In genomic region chr17:82215095-82215971, GRCh38 we compare ENCODE assay signal across 9 cellular contexts. TPM values are rescaled to one million over a fixed set of nuclear protein-coding genes. Genes with fewer than 3 reads are reported as not detected.
DNase-seq lines count a peak whose midpoint lies in the region; ATAC-seq and TF ChIP-seq lines count a peak whose summit lies in the region.
"Had no signal": no experiment of that assay in that cellular context is flagged by ENCODE, and none has a peak within 500 bp of the region (broad histone marks: within the 10 kb centered on the region; RNA-seq: fewer than 3 reads in every experiment).

No MANE protein-coding gene starts in this region.

- peak overlapping the region; percentile 28; the same call in 1 of the 2 replicates for H3K4me3 Mint-ChIP-seq in HFFc6
- peak overlapping the region; percentile 22 for H3K4me3 Mint-ChIP-seq in activated naive CD8-positive, alpha-beta T cell treated with anti-CD3 and anti-CD28 coated beads, Interleukin-2, amount 10 ng/mL, durations not matched to agents 7 days and 5 days
- peak overlapping the region in 5 of 10 donors; percentile 37 to 74 (median 47) for H3K4me3 Mint-ChIP-seq in naive thymus-derived CD8-positive, alpha-beta T cell

- DNase-seq in CD1c-positive myeloid dendritic cell (ENCODE audit: extremely low spot score) (peak; percentile 78), HFFc6 (no peak), NCI-H2171 (lab: John Stamatoyannopoulos, UW) (no peak), germinal center (ENCODE audit: low spot score) (no peak)
- DNase-seq in activated naive CD8-positive, alpha-beta T cell treated with anti-CD3 and anti-CD28 coated beads, Interleukin-2, amount 10 ng/mL, durations not matched to agents 7 days and 5 days: peak; percentile 40
- DNase-seq in naive thymus-derived CD8-positive, alpha-beta T cell: no peak
- no peak for DNase-seq in stimulated activated naive CD8-positive, alpha-beta T cell treated with anti-CD3 and anti-CD28 coated beads, Interleukin-15, Interleukin-2, amounts not matched to agents 100 U/mL and 50 U/mL, for 24 hours
- DNase-seq: activated CD4-positive, alpha-beta T cell treated with anti-CD3 and anti-CD28 coated beads for 48 hours had no signal

- no peaks in the 10 kb centered on the region for H3K9me3 Mint-ChIP-seq in HFFc6
- no peaks in the 10 kb centered on the region for H3K9me3 Mint-ChIP-seq in activated naive CD8-positive, alpha-beta T cell treated with anti-CD3 and anti-CD28 coated beads, Interleukin-2, amount 10 ng/mL, durations not matched to agents 7 days and 5 days
- H3K9me3 Mint-ChIP-seq in naive thymus-derived CD8-positive, alpha-beta T cell: no peaks in the 10 kb centered on the region

- H3K4me1 Mint-ChIP-seq in HFFc6 (ENCODE audit: low read depth): peaks cover 58% of the 10 kb centered on the region
- H3K4me1 Mint-ChIP-seq in activated naive CD8-positive, alpha-beta T cell treated with anti-CD3 and anti-CD28 coated beads, Interleukin-2, amount 10 ng/mL, durations not matched to agents 7 days and 5 days: peaks cover 22% of the 10 kb centered on the region
- H3K4me1 Mint-ChIP-seq in naive thymus-derived CD8-positive, alpha-beta T cell: peaks cover 6 to 42% (median 31%) of the 10 kb centered on the region in 4 donors

- peaks cover 11% of the 10 kb centered on the region for H3K27me3 Mint-ChIP-seq in HFFc6 (ENCODE audit: insufficient read depth)
- H3K27me3 Mint-ChIP-seq in activated naive CD8-positive, alpha-beta T cell treated with anti-CD3 and anti-CD28 coated beads, Interleukin-2, amount 10 ng/mL, durations not matched to agents 7 days and 5 days: no peaks in the 10 kb centered on the region
- H3K27me3 Mint-ChIP-seq in naive thymus-derived CD8-positive, alpha-beta T cell: no peaks in the 10 kb centered on the region

- H3K27ac Mint-ChIP-seq in HFFc6: peak overlapping the region; percentile 98
- peak overlapping the region; percentile 70 for H3K27ac Mint-ChIP-seq in activated naive CD8-positive, alpha-beta T cell treated with anti-CD3 and anti-CD28 coated beads, Interleukin-2, amount 10 ng/mL, durations not matched to agents 7 days and 5 days
- peak overlapping the region in 8 of 10 donors; percentile 52 to 74 (median 68) for H3K27ac Mint-ChIP-seq in naive thymus-derived CD8-positive, alpha-beta T cell

- no peak for TF ChIP-seq CTCF in HFFc6 (IDR thresholded peaks at IDR 0.05)

- ATAC-seq in activated naive CD8-positive, alpha-beta T cell treated with anti-CD3 and anti-CD28 coated beads, Interleukin-2, amount 10 ng/mL, durations not matched to agents 7 days and 5 days (ENCODE audit: low read depth): no peak
- no peak for ATAC-seq in naive thymus-derived CD8-positive, alpha-beta T cell
- no peak for ATAC-seq in GM18511 (IDR thresholded peaks at IDR 0.05; ENCODE audit: unreplicated experiment)
- ATAC-seq in stimulated activated naive CD8-positive, alpha-beta T cell treated with anti-CD3 and anti-CD28 coated beads, Interleukin-15, Interleukin-2, amounts not matched to agents 100 U/mL and 50 U/mL, for 24 hours: no peak

- no peaks in the 10 kb centered on the region for H3K36me3 Mint-ChIP-seq in HFFc6 (ENCODE audit: low read depth)
- no peaks in the 10 kb centered on the region for H3K36me3 Mint-ChIP-seq in activated naive CD8-positive, alpha-beta T cell treated with anti-CD3 and anti-CD28 coated beads, Interleukin-2, amount 10 ng/mL, durations not matched to agents 7 days and 5 days
- H3K36me3 Mint-ChIP-seq in naive thymus-derived CD8-positive, alpha-beta T cell: no peaks in the 10 kb centered on the region

- POLR2A ChIA-PET in activated naive CD8-positive, alpha-beta T cell treated with anti-CD3 and anti-CD28 coated beads, Interleukin-2, amount 10 ng/mL, durations not matched to agents 7 days and 5 days (lab: Charles Lee): interaction anchor here (1.0 to 3.0 kb wide), 2 partner anchors 14 to 21 kb away, joined by 3 to 16 read pairs; partner anchors contain the start of gene SLC16A3
- POLR2A ChIA-PET in naive thymus-derived CD8-positive, alpha-beta T cell (lab: Charles Lee): interaction anchor here (1.3 to 5.4 kb wide), 2 partner anchors 9 to 14 kb away, joined by 3 to 33 read pairs; no protein-coding TSS in a partner anchor

RNA-seq across cellular contexts. Expression of gene CCDC57, which starts 2.7 kb away (rescaled TPM):
- 10 to 100 TPM; 12.8 to 15.6 (median 13.6) TPM for total RNA-seq in HFFc6 (2021; fragmentation: NEBNext Ultra II Directional; extraction: Animal tissue kit (Norgen Biotek cat#: 25700))
- 10 to 100 TPM; 79.5 to 81.7 TPM for total RNA-seq in activated naive CD8-positive, alpha-beta T cell treated with anti-CD3 and anti-CD28 coated beads, Interleukin-2, amount 10 ng/mL, durations not matched to agents 7 days and 5 days
- total RNA-seq in naive thymus-derived CD8-positive, alpha-beta T cell: 10 to 100 TPM; 72.9 to 80.0 TPM
- polyA plus RNA-seq in naive thymus-derived CD8-positive, alpha-beta T cell: 10 to 100 TPM; 39.6 to 53.5 (median 42.4) TPM

RNA-seq across cellular contexts. Expression of gene SLC16A3, which starts 13.5 kb away (rescaled TPM):
- total RNA-seq in HFFc6 (2021; fragmentation: NEBNext Ultra II Directional; extraction: Animal tissue kit (Norgen Biotek cat#: 25700)): 100 to 1,000 TPM; 475 to 624 (median 523) TPM
- total RNA-seq in activated naive CD8-positive, alpha-beta T cell treated with anti-CD3 and anti-CD28 coated beads, Interleukin-2, amount 10 ng/mL, durations not matched to agents 7 days and 5 days: 100 to 1,000 TPM; 195 to 211 TPM
- 10 to 100 TPM; 10.1 to 11.6 TPM for total RNA-seq in naive thymus-derived CD8-positive, alpha-beta T cell
- polyA plus RNA-seq in naive thymus-derived CD8-positive, alpha-beta T cell: 1 to 10 TPM in 2 of 3 donors, under 1 TPM in 1; 0.91 to 1.5 (median 1.0) TPM

RNA-seq across cellular contexts. Expression of gene CSNK1D, which starts 58.2 kb away (rescaled TPM):
- 100 to 1,000 TPM; 116 to 128 (median 118) TPM for total RNA-seq in HFFc6 (2021; fragmentation: NEBNext Ultra II Directional; extraction: Animal tissue kit (Norgen Biotek cat#: 25700))
- total RNA-seq in activated naive CD8-positive, alpha-beta T cell treated with anti-CD3 and anti-CD28 coated beads, Interleukin-2, amount 10 ng/mL, durations not matched to agents 7 days and 5 days: 100 to 1,000 TPM; 135 to 140 TPM
- total RNA-seq in naive thymus-derived CD8-positive, alpha-beta T cell: 100 to 1,000 TPM; 184 to 201 TPM
- polyA plus RNA-seq in naive thymus-derived CD8-positive, alpha-beta T cell: 10 to 100 TPM; 47.6 to 72.1 (median 48.6) TPM

Comparison
In these comparisons a context has a peak if more than half of its experiments do, and no peak if none do; other contexts are left out.
1. DNase-seq: peak in CD1c-positive myeloid dendritic cell (single experiment) and activated naive CD8-positive, alpha-beta T cell treated with anti-CD3 and anti-CD28 coated beads, Interleukin-2, amount 10 ng/mL, durations not matched to agents 7 days and 5 days (single experiment); none in HFFc6 (single experiment), naive thymus-derived CD8-positive, alpha-beta T cell (0 of 10), NCI-H2171 (single experiment), germinal center (single experiment) and stimulated activated naive CD8-positive, alpha-beta T cell treated with anti-CD3 and anti-CD28 coated beads, Interleukin-15, Interleukin-2, amounts not matched to agents 100 U/mL and 50 U/mL, for 24 hours (single experiment).
2. RNA of gene CCDC57, which starts 2.7 kb away (total RNA-seq): 79.5 to 81.7 TPM in activated naive CD8-positive, alpha-beta T cell treated with anti-CD3 and anti-CD28 coated beads, Interleukin-2, amount 10 ng/mL, durations not matched to agents 7 days and 5 days and 72.9 to 80.0 TPM in naive thymus-derived CD8-positive, alpha-beta T cell; 12.8 to 15.6 TPM in HFFc6; every median in the first group is over 4 times any median in the second.
3. RNA of gene SLC16A3, which starts 13.5 kb away (total RNA-seq): 475 to 624 TPM in HFFc6 and 195 to 211 TPM in activated naive CD8-positive, alpha-beta T cell treated with anti-CD3 and anti-CD28 coated beads, Interleukin-2, amount 10 ng/mL, durations not matched to agents 7 days and 5 days; 10.1 to 11.6 TPM in naive thymus-derived CD8-positive, alpha-beta T cell; every median in the first group is over 10 times any median in the second.
4. Peak in every context shown above with its lines, with median percentiles within 50 percentile points of each other: H3K27ac Mint-ChIP-seq.